In genomic region chr3:149581681-149582349, GRCh38 we compare ENCODE assay signal across 8 cellular contexts.
DNase-seq lines count a peak whose midpoint lies in the region; ATAC-seq and TF ChIP-seq lines count a peak whose summit lies in the region.

No MANE protein-coding gene starts in this region.

- TF ChIP-seq CTCF in epithelial cell of esophagus (IDR thresholded peaks at IDR 0.05; ENCODE audit: insufficient read depth, low read depth, low read length, missing control alignments), result no peak
- no peak for TF ChIP-seq CTCF in nephron progenitor cell (IDR thresholded peaks at IDR 0.05)

- DNase-seq in DMS 273 (lab: John Stamatoyannopoulos, UW; ENCODE audit: unreplicated experiment) (peak; percentile 89), NCI-H2107 (lab: John Stamatoyannopoulos, UW) (peak; percentile 18), epithelial cell of esophagus (ENCODE audit: low read depth) (peak; percentile 91), nephron progenitor cell (peak; percentile 16), Karpas-422 (no peak)
- DNase-seq in stimulated activated naive CD4-positive, alpha-beta T cell treated with Interleukin-2 at 50 U/mL for 16 hours (lab: John Stamatoyannopoulos, UW), result no peak

- no peak overlapping the region for H3K4me2 ChIP-seq in Karpas-422 (ENCODE audit: low read depth, low read length, poor library complexity, severe bottlenecking)

- no peaks in the 10 kb centered on the region for H3K9me2 ChIP-seq in Karpas-422 (replicated peaks; ENCODE audit: insufficient read depth, low read length)

- H3K36me3 Mint-ChIP-seq in nephron progenitor cell (ENCODE audit: low read depth), result no peaks in the 10 kb centered on the region

- peaks cover 55% of the 10 kb centered on the region for H3K4me1 Mint-ChIP-seq in nephron progenitor cell

- no peaks in the 10 kb centered on the region for H3K4me1 ChIP-seq in Karpas-422 (ENCODE audit: low read length)

- H4K20me1 ChIP-seq in Karpas-422 (ENCODE audit: insufficient read depth, low read depth, low read length), result no peaks in the 10 kb centered on the region

- H3K27ac Mint-ChIP-seq in nephron progenitor cell, result peak overlapping the region; percentile 96

- H3K9me3 Mint-ChIP-seq in nephron progenitor cell, result no peaks in the 10 kb centered on the region

- no peak for ATAC-seq in GM21737 (IDR thresholded peaks at IDR 0.05; ENCODE audit: unreplicated experiment)
- ATAC-seq in GM18858 (IDR thresholded peaks at IDR 0.05; ENCODE audit: unreplicated experiment), result no peak

- no peaks in the 10 kb centered on the region for H3K27me3 ChIP-seq in Karpas-422 (ENCODE audit: low read length)

- H3K27ac ChIP-seq in Karpas-422 (ENCODE audit: low read length), result no peak overlapping the region

- H3K9ac ChIP-seq in Karpas-422 (ENCODE audit: low read length), result no peak overlapping the region

- H3K4me3 Mint-ChIP-seq in nephron progenitor cell, result no peak overlapping the region

- no peak overlapping the region for H2AFZ ChIP-seq in Karpas-422 (ENCODE audit: low read length)

- H3K36me3 ChIP-seq in Karpas-422 (ENCODE audit: insufficient read depth, low read length), result no peaks in the 10 kb centered on the region

- no peaks in the 10 kb centered on the region for H3K79me2 ChIP-seq in Karpas-422 (ENCODE audit: low read length)

- H3K4me3 ChIP-seq in epithelial cell of esophagus (ENCODE audit: low read length), result no peak overlapping the region
- H3K4me3 ChIP-seq in Karpas-422 (ENCODE audit: low read length), result no peak overlapping the region

- H3K9me3 ChIP-seq in Karpas-422 (ENCODE audit: low read length), result no peaks in the 10 kb centered on the region

- peaks cover 4% of the 10 kb centered on the region for H3K27me3 Mint-ChIP-seq in nephron progenitor cell (ENCODE audit: low read depth, poor library complexity)

Comparison
In these comparisons a context has a peak if more than half of its experiments do, and no peak if none do; other contexts are left out.
1. DNase-seq: peak in DMS 273 (single experiment), NCI-H2107 (single experiment), epithelial cell of esophagus (single experiment) and nephron progenitor cell (single experiment); none in Karpas-422 (single experiment) and stimulated activated naive CD4-positive, alpha-beta T cell treated with Interleukin-2 at 50 U/mL for 16 hours (single experiment).